9 cellular contexts compared by ENCODE assay signal in the genomic region with DNA sequence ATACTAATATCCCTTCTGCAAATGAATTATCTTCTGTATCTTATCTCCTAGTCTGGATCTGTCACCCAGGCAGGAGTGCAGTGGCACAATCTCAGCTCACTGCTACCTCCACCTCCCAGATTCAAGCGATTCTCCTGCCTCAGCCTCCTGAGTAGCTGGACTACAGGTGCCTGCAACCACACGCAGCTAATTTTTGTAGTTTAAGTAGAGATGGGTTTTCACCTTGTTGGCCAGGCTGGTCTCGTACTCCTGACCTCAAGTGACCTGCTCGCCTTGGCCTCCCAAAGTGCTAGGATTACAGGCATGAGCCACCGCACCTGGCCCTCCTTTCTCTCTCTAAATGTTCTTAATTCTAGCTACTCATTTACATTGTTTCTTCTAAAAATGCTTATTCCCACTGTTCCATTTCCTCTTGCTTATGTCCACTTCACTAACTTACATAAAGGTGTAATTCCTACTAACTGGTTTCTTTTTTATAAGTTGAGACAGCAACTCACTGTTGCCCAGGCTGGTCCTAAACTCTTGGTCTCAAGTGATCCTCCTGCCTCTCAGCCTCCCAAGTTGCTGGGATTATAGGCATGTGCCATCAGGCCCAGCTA. TPM values are rescaled to one million over a fixed set of nuclear protein-coding genes. Genes with fewer than 3 reads are reported as not detected.
A peak's percentile ranks its signal among the peaks of the same experiment; 100 is the strongest.
DNase-seq lines count a peak whose midpoint lies in the region; ATAC-seq and TF ChIP-seq lines count a peak whose summit lies in the region.
"Not testable (repeated sequence)": the region's sequence is repeated elsewhere in the genome, so short reads cannot be mapped to it uniquely, and the experiment has no call there.
"Had no signal": no experiment of that assay in that cellular context is flagged by ENCODE, and none has a peak within 500 bp of the region (broad histone marks: within the 10 kb centered on the region; RNA-seq: fewer than 3 reads in every experiment).

No MANE protein-coding gene starts in this region.

- 91% methylated on average over 5 of the region's 5 CpGs for WGBS in HUES64

- H3K27ac Mint-ChIP-seq in CD4-positive, alpha-beta T cell = peak overlapping the region; percentile 45
- H3K27ac Mint-ChIP-seq in activated CD4-positive, alpha-beta T cell treated with anti-CD3 and anti-CD28 coated beads for 36 hours = peak overlapping the region; percentile 10
- H3K27ac Mint-ChIP-seq in activated T-helper 17 cell treated with anti-CD3 and anti-CD28 coated beads, Interleukin-2, amount 50 U/mL, for 72 hours = peak overlapping the region; percentile 44
- H3K27ac Mint-ChIP-seq in activated naive CD8-positive, alpha-beta T cell treated with anti-CD3 and anti-CD28 coated beads, Interleukin-2, amount 10 ng/mL, durations not matched to agents 7 days and 5 days = peak overlapping the region; percentile 6
- H3K27ac Mint-ChIP-seq in natural killer cell = peak overlapping the region; percentile 75 to 79

- H3K4me3 Mint-ChIP-seq in CD4-positive, alpha-beta T cell = peak overlapping the region; percentile 27
- H3K4me3 Mint-ChIP-seq in activated CD4-positive, alpha-beta T cell treated with anti-CD3 and anti-CD28 coated beads for 36 hours; activated naive CD8-positive, alpha-beta T cell treated with anti-CD3 and anti-CD28 coated beads, Interleukin-2, amount 10 ng/mL, durations not matched to agents 7 days and 5 days: not testable (repeated sequence)
- peak overlapping the region; percentile 26 for H3K4me3 Mint-ChIP-seq in activated T-helper 17 cell treated with anti-CD3 and anti-CD28 coated beads, Interleukin-2, amount 50 U/mL, for 72 hours
- H3K4me3 Mint-ChIP-seq in natural killer cell = peak overlapping the region; percentile 11

- TF ChIP-seq CTCF in CD4-positive, alpha-beta T cell (IDR thresholded peaks at IDR 0.05); fibroblast of villous mesenchyme (IDR thresholded peaks at IDR 0.05; ENCODE audit: insufficient read depth, low read depth, low read length); natural killer cell (IDR thresholded peaks at IDR 0.05): not testable (repeated sequence)

- peaks cover 71% of the 10 kb centered on the region for H3K4me1 Mint-ChIP-seq in CD4-positive, alpha-beta T cell (ENCODE audit: low read depth)
- H3K4me1 Mint-ChIP-seq in activated CD4-positive, alpha-beta T cell treated with anti-CD3 and anti-CD28 coated beads for 36 hours = peaks cover 51% of the 10 kb centered on the region
- H3K4me1 Mint-ChIP-seq in activated T-helper 17 cell treated with anti-CD3 and anti-CD28 coated beads, Interleukin-2, amount 50 U/mL, for 72 hours = peaks cover 26% of the 10 kb centered on the region
- peaks cover 33% of the 10 kb centered on the region for H3K4me1 Mint-ChIP-seq in activated naive CD8-positive, alpha-beta T cell treated with anti-CD3 and anti-CD28 coated beads, Interleukin-2, amount 10 ng/mL, durations not matched to agents 7 days and 5 days
- H3K4me1 Mint-ChIP-seq in natural killer cell = peaks cover 46 to 57% of the 10 kb centered on the region in 2 donors

- not testable (repeated sequence) for DNase-seq in CD4-positive, alpha-beta T cell; activated CD4-positive, alpha-beta T cell treated with anti-CD3 and anti-CD28 coated beads for 36 hours; activated naive CD8-positive, alpha-beta T cell treated with anti-CD3 and anti-CD28 coated beads, Interleukin-2, amount 10 ng/mL, durations not matched to agents 7 days and 5 days; natural killer cell
- peak; percentile 28 for DNase-seq in fibroblast of villous mesenchyme (ENCODE audit: low read depth)

- intact Hi-C loops in CD4-positive, alpha-beta T cell (cut with DNase I, micrococcal nuclease) = loop anchor here in 1 of 2 experiments (5.0 kb wide), 1 partner anchor 166 kb away; no protein-coding TSS in a partner anchor
- intact Hi-C loops in activated CD4-positive, alpha-beta T cell treated with anti-CD3 and anti-CD28 coated beads for 36 hours (cut with DNase I, micrococcal nuclease); natural killer cell (cut with micrococcal nuclease): not testable (repeated sequence)

- not testable (repeated sequence) for H3K27ac ChIP-seq in CD4-positive, alpha-beta T cell (ENCODE audit: low read depth, low read length)
- 0 out of 2 replicates have a peak overlapping the region, but pooled peaks have one; percentile 36 for H3K27ac ChIP-seq in HUES64 (ENCODE audit: low read depth, low read length)

- not testable (repeated sequence) for H3K9me3 ChIP-seq in CD4-positive, alpha-beta T cell (ENCODE audit: control insufficient read depth, low read length); HUES64 (ENCODE audit: insufficient read depth, low read depth, low read length)

- peaks cover 12% of the 10 kb centered on the region for H3K4me1 ChIP-seq in HUES64 (ENCODE audit: insufficient read depth, low read length)

- H3K4me3 ChIP-seq in HUES64 (ENCODE audit: low read length); fibroblast of villous mesenchyme (ENCODE audit: low read depth, low read length): not testable (repeated sequence)

- POLR2A ChIA-PET in CD4-positive, alpha-beta T cell (lab: Charles Lee) = interaction anchor here (1.2 kb wide), 1 partner anchor 10 kb away, joined by 4 read pairs; no protein-coding TSS in a partner anchor
- POLR2A ChIA-PET in activated CD4-positive, alpha-beta T cell treated with anti-CD3 and anti-CD28 coated beads for 36 hours (lab: Charles Lee); activated naive CD8-positive, alpha-beta T cell treated with anti-CD3 and anti-CD28 coated beads, Interleukin-2, amount 10 ng/mL, durations not matched to agents 7 days and 5 days (lab: Charles Lee): not testable (repeated sequence)

- peaks cover 95% of the 10 kb centered on the region for H3K36me3 Mint-ChIP-seq in CD4-positive, alpha-beta T cell (ENCODE audit: low read depth)
- peaks cover 83% of the 10 kb centered on the region for H3K36me3 Mint-ChIP-seq in activated CD4-positive, alpha-beta T cell treated with anti-CD3 and anti-CD28 coated beads for 36 hours (ENCODE audit: low read depth)
- peaks cover 33% of the 10 kb centered on the region for H3K36me3 Mint-ChIP-seq in activated T-helper 17 cell treated with anti-CD3 and anti-CD28 coated beads, Interleukin-2, amount 50 U/mL, for 72 hours (ENCODE audit: low read depth)
- peaks cover 58% of the 10 kb centered on the region for H3K36me3 Mint-ChIP-seq in activated naive CD8-positive, alpha-beta T cell treated with anti-CD3 and anti-CD28 coated beads, Interleukin-2, amount 10 ng/mL, durations not matched to agents 7 days and 5 days
- H3K36me3 Mint-ChIP-seq in natural killer cell = peaks cover 43% of the 10 kb centered on the region

- CTCF ChIA-PET in CD4-positive, alpha-beta T cell (lab: Charles Lee) = interaction anchor here (0.6 kb wide), 1 partner anchor 76 kb away, joined by 3 read pairs; no protein-coding TSS in a partner anchor
- CTCF ChIA-PET in activated CD4-positive, alpha-beta T cell treated with anti-CD3 and anti-CD28 coated beads for 36 hours (lab: Charles Lee) = interaction anchor here (0.6 kb wide), 1 partner anchor 65 kb away, joined by 3 read pairs; no protein-coding TSS in a partner anchor

- peaks cover 95% of the 10 kb centered on the region for H3K36me3 ChIP-seq in HUES64 (ENCODE audit: insufficient read depth, low read length)

- H3K27me3 Mint-ChIP-seq in CD4-positive, alpha-beta T cell; activated CD4-positive, alpha-beta T cell treated with anti-CD3 and anti-CD28 coated beads for 36 hours; activated T-helper 17 cell treated with anti-CD3 and anti-CD28 coated beads, Interleukin-2, amount 50 U/mL, for 72 hours; activated naive CD8-positive, alpha-beta T cell treated with anti-CD3 and anti-CD28 coated beads, Interleukin-2, amount 10 ng/mL, durations not matched to agents 7 days and 5 days; natural killer cell (ENCODE audit: low read depth in 2 of 2): not testable (repeated sequence)

- ATAC-seq in CD4-positive, alpha-beta T cell (ENCODE audit: poor library complexity); activated CD4-positive, alpha-beta T cell treated with anti-CD3 and anti-CD28 coated beads for 36 hours; activated T-helper 17 cell treated with anti-CD3 and anti-CD28 coated beads, Interleukin-2, amount 50 U/mL, for 72 hours (replicated peaks); activated naive CD8-positive, alpha-beta T cell treated with anti-CD3 and anti-CD28 coated beads, Interleukin-2, amount 10 ng/mL, durations not matched to agents 7 days and 5 days (ENCODE audit: low read depth); natural killer cell: not testable (repeated sequence)

- H3K27me3 ChIP-seq in CD4-positive, alpha-beta T cell (ENCODE audit: control insufficient read depth, insufficient read depth, low read length); HUES64 (ENCODE audit: insufficient read depth, low read length): not testable (repeated sequence)

- H3K9ac ChIP-seq in HUES64 (ENCODE audit: low read depth, low read length) = not testable (repeated sequence)

- not testable (repeated sequence) for H3K9me3 Mint-ChIP-seq in CD4-positive, alpha-beta T cell; activated CD4-positive, alpha-beta T cell treated with anti-CD3 and anti-CD28 coated beads for 36 hours (ENCODE audit: low read depth); activated T-helper 17 cell treated with anti-CD3 and anti-CD28 coated beads, Interleukin-2, amount 50 U/mL, for 72 hours; activated naive CD8-positive, alpha-beta T cell treated with anti-CD3 and anti-CD28 coated beads, Interleukin-2, amount 10 ng/mL, durations not matched to agents 7 days and 5 days; natural killer cell

RNA-seq across cellular contexts. Expression of a gene that starts 9.8 kb away (rescaled TPM):
- total RNA-seq in CD4-positive, alpha-beta T cell = 100 to 1,000 TPM; 929 to 939 TPM
- polyA plus RNA-seq in HUES64 (2013, experiment 1 of 2) = 433 TPM
- polyA plus RNA-seq in HUES64 (2013, experiment 2 of 2) = 526 TPM
- 100 to 1,000 TPM; 396 to 511 TPM for total RNA-seq in activated CD4-positive, alpha-beta T cell treated with anti-CD3 and anti-CD28 coated beads for 36 hours
- total RNA-seq in activated T-helper 17 cell treated with anti-CD3 and anti-CD28 coated beads, Interleukin-2, amount 50 U/mL, for 72 hours = 1,000 to 10,000 TPM in 1 of 2 donors, 100 to 1,000 TPM in 1; 296 to 1,246 TPM
- 100 to 1,000 TPM; 219 to 224 TPM for total RNA-seq in activated naive CD8-positive, alpha-beta T cell treated with anti-CD3 and anti-CD28 coated beads, Interleukin-2, amount 10 ng/mL, durations not matched to agents 7 days and 5 days
- total RNA-seq in fibroblast of villous mesenchyme (65.4 and 91.5 TPM in 2 replicates), natural killer cell (100 to 1,000 TPM; 406 to 534 (median 427) TPM)

RNA-seq across cellular contexts. Expression of a gene that starts 53.5 kb away (rescaled TPM):
- under 1 TPM; 0.45 to 0.52 TPM for total RNA-seq in CD4-positive, alpha-beta T cell
- polyA plus RNA-seq in HUES64 (2013, experiment 1 of 2) = 0.25 TPM
- 0.44 TPM for polyA plus RNA-seq in HUES64 (2013, experiment 2 of 2)
- total RNA-seq in activated CD4-positive, alpha-beta T cell treated with anti-CD3 and anti-CD28 coated beads for 36 hours = under 1 TPM; 0.19 to 0.25 TPM
- total RNA-seq in activated T-helper 17 cell treated with anti-CD3 and anti-CD28 coated beads, Interleukin-2, amount 50 U/mL, for 72 hours = 1 to 10 TPM in 1 of 2 donors, under 1 TPM in 1; 0.58 to 2.3 TPM
- total RNA-seq in activated naive CD8-positive, alpha-beta T cell treated with anti-CD3 and anti-CD28 coated beads, Interleukin-2, amount 10 ng/mL, durations not matched to agents 7 days and 5 days = under 1 TPM in 1 of 2 experiments, not detected in 1; 0.11 TPM
- total RNA-seq in fibroblast of villous mesenchyme (under 0.01 and 0.32 TPM in 2 replicates), natural killer cell (1 to 10 TPM in 1 of 3 donors, under 1 TPM in 2; 0.12 to 7.9 (median 0.25) TPM)
- total RNA-seq: MCF 10A, Right ventricle myocardium superior had no signal

Comparison
In these comparisons a context has a peak if more than half of its experiments do, and no peak if none do; other contexts are left out.
1. H3K27ac Mint-ChIP-seq: peak in every context shown above with its lines; median percentile 77 in natural killer cell; 45 in CD4-positive, alpha-beta T cell; 44 in activated T-helper 17 cell treated with anti-CD3 and anti-CD28 coated beads, Interleukin-2, amount 50 U/mL, for 72 hours; 10 in activated CD4-positive, alpha-beta T cell treated with anti-CD3 and anti-CD28 coated beads for 36 hours; 6 in activated naive CD8-positive, alpha-beta T cell treated with anti-CD3 and anti-CD28 coated beads, Interleukin-2, amount 10 ng/mL, durations not matched to agents 7 days and 5 days.